Comparison of ENCODE assay signal across 13 cellular contexts in the genomic region with DNA sequence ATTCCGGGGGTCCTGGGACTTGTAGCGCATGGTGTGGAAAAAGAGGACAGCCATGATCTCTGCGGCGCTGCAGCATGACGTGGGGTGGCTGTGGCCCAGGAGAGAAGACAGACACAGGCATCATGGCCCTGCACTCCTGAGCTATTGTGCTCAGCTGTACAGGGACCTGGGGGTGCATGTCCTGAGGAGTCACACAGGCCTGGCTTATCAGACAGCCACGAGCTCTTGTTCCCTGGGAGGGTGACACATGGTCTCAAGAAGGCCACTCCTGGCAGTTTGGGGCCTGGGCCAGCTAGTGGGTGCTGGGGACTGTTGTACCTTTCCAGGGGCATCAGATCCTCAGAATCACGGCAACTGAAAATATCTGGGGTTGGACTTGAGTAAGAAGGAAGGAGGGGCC. TPM values are rescaled to one million over a fixed set of nuclear protein-coding genes. Genes with fewer than 3 reads are reported as not detected.
DNase-seq lines count a peak whose midpoint lies in the region; ATAC-seq and TF ChIP-seq lines count a peak whose summit lies in the region.
"Had no signal": no experiment of that assay in that cellular context is flagged by ENCODE, and none has a peak within 500 bp of the region (broad histone marks: within the 10 kb centered on the region; RNA-seq: fewer than 3 reads in every experiment).

No MANE protein-coding gene starts in this region.

- intact Hi-C loops in left lung (cut with DNase I) = no loop called here

- peaks cover 68% of the 10 kb centered on the region for H3K36me3 Mint-ChIP-seq in brain

- no peak overlapping the region for H3K4me2 ChIP-seq in skeletal muscle satellite cell (ENCODE audit: low read length)

- H3K4me3 ChIP-seq in left lung (no peak overlapping the region), skeletal muscle satellite cell (ENCODE audit: low read length) (no peak overlapping the region)

- peak overlapping the region; percentile 7 for H3K9ac ChIP-seq in skeletal muscle satellite cell (ENCODE audit: low read depth, low read length)

- TF ChIP-seq CTCF in brain (conservative IDR thresholded peaks at IDR 0.05) = no peak
- TF ChIP-seq CTCF in left lung (IDR thresholded peaks at IDR 0.05) = no peak

- H3K27ac ChIP-seq in left lung = peak overlapping the region; percentile 77 to 82
- H3K27ac ChIP-seq: SK-N-MC had no signal

- H3K9me3 Mint-ChIP-seq in brain = peaks cover 3 to 20% (median 4%) of the 10 kb centered on the region in 5 experiments
- H3K9me3 Mint-ChIP-seq: activated naive CD4-positive, alpha-beta T cell treated with anti-CD3 and anti-CD28 coated beads, Interleukin-2, amount 50 U/mL, for 24 hours; CD4-positive, alpha-beta memory T cell had no signal

- H3K27me3 Mint-ChIP-seq in brain = no peaks in the 10 kb centered on the region
- H3K27me3 Mint-ChIP-seq: activated naive CD4-positive, alpha-beta T cell treated with anti-CD3 and anti-CD28 coated beads, Interleukin-2, amount 50 U/mL, for 24 hours; CD4-positive, alpha-beta memory T cell had no signal

- H3K4me1 Mint-ChIP-seq in brain = peaks cover 64% of the 10 kb centered on the region

- H3K9me3 ChIP-seq in left lung (no peaks in the 10 kb centered on the region), skeletal muscle satellite cell (replicated peaks; ENCODE audit: low read length) (no peaks in the 10 kb centered on the region)

- peak overlapping the region in 4 of 5 experiments; percentile 65 to 90 (median 67) for H3K27ac Mint-ChIP-seq in brain
- H3K27ac Mint-ChIP-seq: activated naive CD4-positive, alpha-beta T cell treated with anti-CD3 and anti-CD28 coated beads, Interleukin-2, amount 50 U/mL, for 24 hours had no signal

- ATAC-seq in left lung (peak; percentile 39), HG02970 (IDR thresholded peaks at IDR 0.05; ENCODE audit: low FRiP score, unreplicated experiment) (no peak)
- ATAC-seq: HepG2 had no signal

- DNase-seq in HUDEP-2 (lab: John Stamatoyannopoulos, UW; ENCODE audit: unreplicated experiment in 76 of 76) = peak in 57 of 76 experiments; percentile 3 to 70 (median 31)
- DNase-seq in left lung = peak; percentile 66 to 79
- DNase-seq in activated CD8-positive, alpha-beta memory T cell treated with anti-CD3 and anti-CD28 coated beads for 24 hours = no peak
- DNase-seq in NCI-H2107 treated with DMSO at 0.1 percent for 48 hours (lab: John Stamatoyannopoulos, UW; ENCODE audit: unreplicated experiment) = no peak
- DNase-seq: CD4-positive, alpha-beta memory T cell; EL; stimulated activated CD4-positive, alpha-beta T cell treated with anti-CD3 and anti-CD28 coated beads, Interleukin-2, amount 100 ng/mL, for 48 hours had no signal

- no peak overlapping the region for H3K4me3 Mint-ChIP-seq in brain
- H3K4me3 Mint-ChIP-seq: activated naive CD4-positive, alpha-beta T cell treated with anti-CD3 and anti-CD28 coated beads, Interleukin-2, amount 50 U/mL, for 24 hours; CD4-positive, alpha-beta memory T cell had no signal

- no peaks in the 10 kb centered on the region for H3K27me3 ChIP-seq in left lung
- no peaks in the 10 kb centered on the region for H3K27me3 ChIP-seq in skeletal muscle satellite cell (ENCODE audit: control insufficient read depth, insufficient read depth, low read length)

- H3K36me3 ChIP-seq in left lung (peaks cover 0 to 64% of the 10 kb centered on the region in 2 donors), skeletal muscle satellite cell (ENCODE audit: insufficient read depth, low read length) (peaks cover 56% of the 10 kb centered on the region)

- H3K4me1 ChIP-seq in left lung (peaks cover 36 to 98% of the 10 kb centered on the region in 2 donors), skeletal muscle satellite cell (ENCODE audit: control insufficient read depth, insufficient read depth, low read length) (peaks cover 40% of the 10 kb centered on the region)

RNA-seq across cellular contexts. Expression of a gene that starts 13.7 kb away (rescaled TPM):
- 199 TPM for polyA plus RNA-seq in brain (ENCODE audit: insufficient read depth, low read depth, low replicate concordance)
- total RNA-seq in left lung = 100 to 1,000 TPM; 458 to 594 TPM
- 238 and 420 TPM in 2 replicates for total RNA-seq in skeletal muscle satellite cell (2012; rRNA removed)

Comparison
In these comparisons a context has a peak if more than half of its experiments do, and no peak if none do; other contexts are left out.
1. DNase-seq: peak in HUDEP-2 (57 of 76) and left lung (2 of 2); none in activated CD8-positive, alpha-beta memory T cell treated with anti-CD3 and anti-CD28 coated beads for 24 hours (single experiment) and NCI-H2107 treated with DMSO at 0.1 percent for 48 hours (single experiment).